In genomic region chr2:46684661-46685060, GRCh38 we compare ENCODE assay signal across 31 cellular contexts.
"Had no signal": no experiment of that assay in that cellular context is flagged by ENCODE, and none has a peak within 500 bp of the region (broad histone marks: within the 10 kb centered on the region; RNA-seq: fewer than 3 reads in every experiment).

No MANE protein-coding gene starts in this region.

- H3K36me3 Mint-ChIP-seq: activated naive CD4-positive, alpha-beta T cell treated with anti-CD3 and anti-CD28 coated beads, Interleukin-2, amount 10 ng/mL, durations not matched to agents 7 days and 5 days; activated naive CD8-positive, alpha-beta T cell treated with anti-CD3 and anti-CD28 coated beads, Interleukin-2, amount 10 ng/mL, durations not matched to agents 7 days and 5 days; brain; memory B cell; neural progenitor cell had no signal

- H3K9me3 Mint-ChIP-seq: activated naive CD4-positive, alpha-beta T cell treated with anti-CD3 and anti-CD28 coated beads, Interleukin-2, amount 10 ng/mL, durations not matched to agents 7 days and 5 days; activated naive CD8-positive, alpha-beta T cell treated with anti-CD3 and anti-CD28 coated beads, Interleukin-2, amount 10 ng/mL, durations not matched to agents 7 days and 5 days; activated T-helper 1 cell treated with anti-CD3 and anti-CD28 coated beads, Interleukin-12 subunit alpha, Interleukin-12 subunit beta, Interleukin-2, Interleukin-4 antibody, amounts not matched to agents 30 ng/mL and 10 ng/mL and 1 ng/mL, durations not matched to agents 14 hours and 24 hours and 36 hours; immature natural killer cell; memory B cell; neural progenitor cell had no signal

- ATAC-seq: activated CD4-positive, CD25-positive, alpha-beta regulatory T cell treated with anti-CD3 and anti-CD28 coated beads, Interleukin-2, amount 50 U/mL, for 24 hours; left colon; naive thymus-derived CD8-positive, alpha-beta T cell; psoas muscle had no signal

- H3K4me1 Mint-ChIP-seq: activated naive CD4-positive, alpha-beta T cell treated with anti-CD3 and anti-CD28 coated beads, Interleukin-2, amount 10 ng/mL, durations not matched to agents 7 days and 5 days; brain; immature natural killer cell; neural progenitor cell had no signal

- H3K79me2 ChIP-seq: parathyroid adenoma had no signal

- H3K27ac Mint-ChIP-seq: activated naive CD4-positive, alpha-beta T cell treated with anti-CD3 and anti-CD28 coated beads, Interleukin-2, amount 10 ng/mL, durations not matched to agents 7 days and 5 days; activated naive CD8-positive, alpha-beta T cell treated with anti-CD3 and anti-CD28 coated beads, Interleukin-2, amount 10 ng/mL, durations not matched to agents 7 days and 5 days; activated T-helper 1 cell treated with anti-CD3 and anti-CD28 coated beads, Interleukin-12 subunit alpha, Interleukin-12 subunit beta, Interleukin-2, Interleukin-4 antibody, amounts not matched to agents 30 ng/mL and 10 ng/mL and 1 ng/mL, durations not matched to agents 14 hours and 24 hours and 36 hours; brain; immature natural killer cell; neural progenitor cell had no signal

- H3K4me3 ChIP-seq: ascending aorta, cardiac muscle cell, colonic mucosa, neural progenitor cell, psoas muscle, testis, transverse colon had no signal

- H3K9ac ChIP-seq: neural progenitor cell, parathyroid adenoma had no signal

- H3K9me3 ChIP-seq: ascending aorta, colonic mucosa, psoas muscle, testis, transverse colon had no signal

- H3K4me2 ChIP-seq: neural progenitor cell had no signal

- H3K27ac ChIP-seq: ascending aorta, cardiac muscle cell, colonic mucosa, neural progenitor cell, parathyroid adenoma, psoas muscle, testis, transverse colon, WERI-Rb-1 had no signal

- H3K4me1 ChIP-seq: ascending aorta, colonic mucosa, neural progenitor cell, parathyroid adenoma, psoas muscle, testis had no signal

- H2AFZ ChIP-seq: neural progenitor cell, parathyroid adenoma had no signal

- H3K36me3 ChIP-seq: ascending aorta, cardiac muscle cell, colonic mucosa, neural progenitor cell, transverse colon, WERI-Rb-1 had no signal

- DNase-seq: activated CD4-positive, alpha-beta T cell treated with anti-CD3 and anti-CD28 coated beads for 48 hours; activated CD4-positive, alpha-beta T cell treated with anti-CD3 and anti-CD28 coated beads, Interleukin-2, amount 50 U/mL, for 48 hours; activated CD8-positive, alpha-beta memory T cell treated with anti-CD3 and anti-CD28 coated beads for 24 hours; activated effector memory CD4-positive, alpha-beta T cell treated with anti-CD3 and anti-CD28 coated beads, Interleukin-2, amount 50 U/mL, for 16 hours; activated naive CD4-positive, alpha-beta T cell treated with anti-CD3 and anti-CD28 coated beads, Interleukin-2, amount 10 ng/mL, durations not matched to agents 7 days and 5 days; activated naive CD8-positive, alpha-beta T cell treated with anti-CD3 and anti-CD28 coated beads, Interleukin-2, amount 10 ng/mL, durations not matched to agents 7 days and 5 days; cerebellar nuclear complex; colonic mucosa; effector CD8-positive, alpha-beta T cell; erythroblast; head of caudate nucleus; immature natural killer cell; kidney; left colon; midbrain; naive thymus-derived CD8-positive, alpha-beta T cell; occipital lobe; psoas muscle; stimulated activated naive CD4-positive, alpha-beta T cell treated with Interleukin-2 at 50 U/mL for 16 hours; T-helper 9 cell; testis; transverse colon; WERI-Rb-1 had no signal

- H3K27me3 ChIP-seq: ascending aorta, colonic mucosa, neural progenitor cell, testis, transverse colon had no signal

- H3K4me3 Mint-ChIP-seq: activated naive CD4-positive, alpha-beta T cell treated with anti-CD3 and anti-CD28 coated beads, Interleukin-2, amount 10 ng/mL, durations not matched to agents 7 days and 5 days; activated naive CD8-positive, alpha-beta T cell treated with anti-CD3 and anti-CD28 coated beads, Interleukin-2, amount 10 ng/mL, durations not matched to agents 7 days and 5 days; activated T-helper 1 cell treated with anti-CD3 and anti-CD28 coated beads, Interleukin-12 subunit alpha, Interleukin-12 subunit beta, Interleukin-2, Interleukin-4 antibody, amounts not matched to agents 30 ng/mL and 10 ng/mL and 1 ng/mL, durations not matched to agents 14 hours and 24 hours and 36 hours; brain; immature natural killer cell; naive thymus-derived CD8-positive, alpha-beta T cell; neural progenitor cell had no signal
